Comparison of ENCODE assay signal across 8 cellular contexts in the genomic region with DNA sequence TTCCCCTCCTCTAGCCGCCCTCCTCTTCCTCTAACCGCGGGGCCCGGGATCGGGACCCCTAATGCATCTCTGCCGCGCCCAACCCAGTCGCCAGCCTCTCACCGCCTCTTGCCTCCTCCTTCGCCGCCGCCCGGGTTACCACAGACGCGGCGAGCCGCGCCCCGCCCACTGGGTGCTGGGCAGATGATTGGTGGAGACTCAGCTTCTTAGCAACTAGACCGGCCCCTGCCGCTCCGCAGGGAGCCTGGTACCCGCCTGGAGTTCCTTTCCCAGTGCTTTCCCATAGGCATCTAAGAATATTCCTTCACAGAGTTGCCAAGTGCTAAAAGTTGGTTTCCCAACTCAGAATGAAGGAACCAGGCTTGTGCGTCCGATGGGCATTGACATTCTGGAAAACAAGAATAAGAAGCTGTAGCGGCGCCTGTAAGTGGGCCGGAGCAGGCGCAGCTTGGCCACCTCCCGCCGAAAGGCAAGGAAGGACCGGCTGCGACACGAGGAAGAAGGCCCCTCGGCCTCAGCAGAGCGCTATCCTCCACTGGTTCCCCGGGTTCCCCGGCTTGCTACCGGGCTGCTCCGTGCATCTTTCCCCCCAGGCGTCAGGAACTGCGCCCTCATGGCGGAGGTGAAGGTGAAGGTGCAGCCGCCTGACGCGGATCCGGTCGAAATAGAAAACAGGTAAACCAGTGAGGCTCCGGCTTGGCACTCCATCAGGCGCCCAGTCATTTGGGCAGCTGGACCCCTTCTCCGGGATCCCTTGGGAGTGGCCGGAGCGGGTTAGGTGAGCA. TPM values are rescaled to one million over a fixed set of nuclear protein-coding genes. Genes with fewer than 3 reads are reported as not detected.
DNase-seq lines count a peak whose midpoint lies in the region; ATAC-seq lines count a peak whose summit lies in the region.

A gene (minus strand): TSS at position 137 of the 785 bp plus-strand sequence. CDS start 1,672 bp downstream, outside the sequence.
A gene with protein sequence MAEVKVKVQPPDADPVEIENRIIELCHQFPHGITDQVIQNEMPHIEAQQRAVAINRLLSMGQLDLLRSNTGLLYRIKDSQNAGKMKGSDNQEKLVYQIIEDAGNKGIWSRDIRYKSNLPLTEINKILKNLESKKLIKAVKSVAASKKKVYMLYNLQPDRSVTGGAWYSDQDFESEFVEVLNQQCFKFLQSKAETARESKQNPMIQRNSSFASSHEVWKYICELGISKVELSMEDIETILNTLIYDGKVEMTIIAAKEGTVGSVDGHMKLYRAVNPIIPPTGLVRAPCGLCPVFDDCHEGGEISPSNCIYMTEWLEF (plus strand): TSS at position 497 of the 785 bp plus-strand sequence. CDS start 117 bp downstream, at position 614.

- H3K36me3 Mint-ChIP-seq in effector memory CD8-positive, alpha-beta T cell (ENCODE audit: insufficient read depth): peaks cover 19% of the 10 kb centered on the region

- ATAC-seq in GM21367 (IDR thresholded peaks at IDR 0.05; ENCODE audit: unreplicated experiment): peak; percentile 96
- peak; percentile 94 for ATAC-seq in effector memory CD8-positive, alpha-beta T cell (replicated peaks)

- no peaks in the 10 kb centered on the region for H3K27me3 Mint-ChIP-seq in effector memory CD8-positive, alpha-beta T cell

- peak within 1 kb of the TSS; percentile 90 to 97 for H3K4me3 Mint-ChIP-seq in effector memory CD8-positive, alpha-beta T cell

- H3K4me1 Mint-ChIP-seq in effector memory CD8-positive, alpha-beta T cell (ENCODE audit: low read depth in 2 of 2): peaks cover 20 to 24% of the 10 kb centered on the region in 2 donors

- H3K27ac Mint-ChIP-seq in effector memory CD8-positive, alpha-beta T cell: peak within 1 kb of the TSS; percentile 99

- peak; percentile 95 for DNase-seq in COR-L47 (lab: John Stamatoyannopoulos, UW)
- peak; percentile 95 for DNase-seq in HT1080 (ENCODE audit: low read depth)
- peak; percentile 91 to 93 for DNase-seq in NOMO-1 (lab: John Stamatoyannopoulos, UW; ENCODE audit: unreplicated experiment in 2 of 2)
- DNase-seq in activated CD8-positive, alpha-beta memory T cell treated with anti-CD3 and anti-CD28 coated beads for 48 hours (ENCODE audit: low read depth in 2 of 3, low spot score in 2 of 3): peak; percentile 76 to 86 (median 83)
- DNase-seq in effector memory CD8-positive, alpha-beta T cell: peak; percentile 88 to 91 (median 89)
- peak; percentile 97 for DNase-seq in medulla oblongata (ENCODE audit: extremely low spot score)
- peak; percentile 88 to 91 (median 90) for DNase-seq in stimulated activated CD4-positive, alpha-beta T cell treated with anti-CD3 and anti-CD28 coated beads, TNF-alpha, amount 100 ng/mL, for 48 hours (ENCODE audit: low read depth in 3 of 3)

- no peaks in the 10 kb centered on the region for H3K9me3 Mint-ChIP-seq in effector memory CD8-positive, alpha-beta T cell

RNA-seq across cellular contexts. Expression of the first gene that starts in this region (rescaled TPM):
- 0.57 and 1.3 TPM in 2 replicates for total RNA-seq in HT1080 (2014; rRNA removed; shearing (Covaris generic))
- 0.92 and 1.1 TPM in 2 replicates for polyA plus RNA-seq in HT1080 (2015; cell fraction: cytosol; rRNA removed)
- 3.1 and 3.4 TPM in 2 replicates for polyA plus RNA-seq in HT1080 (2015; cell fraction: nucleus; rRNA removed)

RNA-seq across cellular contexts. Expression of the second gene that starts in this region (rescaled TPM):
- total RNA-seq in HT1080 (2014; rRNA removed; shearing (Covaris generic)): 25.2 and 35.2 TPM in 2 replicates
- 12.3 and 15.1 TPM in 2 replicates for polyA plus RNA-seq in HT1080 (2015; cell fraction: cytosol; rRNA removed)
- 13.5 and 15.9 TPM in 2 replicates for polyA plus RNA-seq in HT1080 (2015; cell fraction: nucleus; rRNA removed)

Comparison
In these comparisons a context has a peak if more than half of its experiments do, and no peak if none do; other contexts are left out.
1. Peak in every context shown above with its lines: DNase-seq and ATAC-seq.